Comparison of ENCODE assay signal across 26 cellular contexts in the genomic region with DNA sequence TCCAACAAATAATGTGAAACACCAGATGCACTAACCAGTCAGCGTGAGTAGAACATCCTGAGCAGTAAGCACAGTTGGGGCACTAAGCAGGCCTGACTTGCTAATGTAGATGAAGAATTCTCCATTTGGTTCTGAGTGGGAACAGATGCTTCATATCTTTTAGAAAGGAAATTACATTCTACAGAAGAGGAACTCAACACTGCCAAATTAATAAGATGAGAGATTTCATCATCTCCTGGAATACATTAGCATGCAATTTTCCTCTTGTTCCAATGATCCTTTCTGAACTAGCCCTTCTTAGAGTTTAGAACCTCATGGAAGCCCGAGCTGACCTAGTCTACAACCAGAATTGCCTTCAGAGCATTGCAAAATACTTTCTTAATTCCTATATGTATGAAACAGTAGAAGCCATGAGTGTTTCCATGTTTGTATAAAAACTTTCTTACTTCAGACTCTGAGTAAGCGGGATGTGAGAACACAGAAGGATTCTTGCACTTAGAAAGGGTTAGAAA. TPM values are rescaled to one million over a fixed set of nuclear protein-coding genes. Genes with fewer than 3 reads are reported as not detected.
DNase-seq lines count a peak whose midpoint lies in the region; ATAC-seq and TF ChIP-seq lines count a peak whose summit lies in the region.
"Had no signal": no experiment of that assay in that cellular context is flagged by ENCODE, and none has a peak within 500 bp of the region (broad histone marks: within the 10 kb centered on the region; RNA-seq: fewer than 3 reads in every experiment).

No MANE protein-coding gene starts in this region.

- peak; percentile 88 for ATAC-seq in Right ventricle myocardium inferior
- ATAC-seq in left cardiac atrium, result no peak
- ATAC-seq: GM12878, PC-3 had no signal

- H3K9me3 ChIP-seq in SK-N-MC (ENCODE audit: low read depth, low read length) (no peaks in the 10 kb centered on the region), smooth muscle cell (replicated peaks; ENCODE audit: low read depth) (no peaks in the 10 kb centered on the region)
- H3K9me3 ChIP-seq: adrenal gland had no signal

- TF ChIP-seq CTCF in fibroblast of pulmonary artery (IDR thresholded peaks at IDR 0.05; ENCODE audit: low read length, missing control alignments) (no peak), smooth muscle cell (IDR thresholded peaks at IDR 0.05; ENCODE audit: borderline replicate concordance, insufficient read depth, poor library complexity, severe bottlenecking) (no peak)

- H3K79me2 ChIP-seq in smooth muscle cell (ENCODE audit: low read depth), result peaks cover 100% of the 10 kb centered on the region

- peak overlapping the region; percentile 56 for H3K4me3 ChIP-seq in SK-N-MC
- H3K4me3 ChIP-seq in fibroblast of pulmonary artery (replicated peaks; ENCODE audit: low read depth, low read length), result no peak overlapping the region
- H3K4me3 ChIP-seq in smooth muscle cell, result no peak overlapping the region
- H3K4me3 ChIP-seq: adrenal gland, GM12878, lung had no signal

- DNase-seq in Right ventricle myocardium inferior (ENCODE audit: missing footprints), result no peak
- DNase-seq in left cardiac atrium, result no peak
- peak; percentile 97 for DNase-seq in SK-N-MC (ENCODE audit: low read depth, low spot score)
- peak; percentile 74 for DNase-seq in fibroblast of pulmonary artery (ENCODE audit: low read depth)
- no peak for DNase-seq in smooth muscle cell (lab: John Stamatoyannopoulos, UW; ENCODE audit: unreplicated experiment)
- DNase-seq in NCI-H2081 (lab: John Stamatoyannopoulos, UW), result no peak
- DNase-seq in NCI-H2227 treated with DMSO at 0.1 percent for 48 hours (lab: John Stamatoyannopoulos, UW), result no peak
- DNase-seq in T-helper 2 cell, result no peak
- DNase-seq: activated CD4-positive, alpha-beta memory T cell treated with anti-CD3 and anti-CD28 coated beads, Interleukin-2, amount 10 ng/mL, durations not matched to agents 7 days and 5 days; activated CD4-positive, CD25-positive, alpha-beta regulatory T cell; activated gamma-delta T cell; activated T-cell treated with anti-CD3 and anti-CD28 coated beads for 4 hours; adrenal gland; caudate nucleus; GF-D8; head of caudate nucleus; naive B cell; NCI-H1930; NCI-H345; occipital lobe; PC-3; retina; stimulated activated CD4-positive, alpha-beta T cell treated with anti-CD3 and anti-CD28 coated beads, Interleukin-15, amount 100 ng/mL, for 24 hours had no signal

- intact Hi-C loops in Right ventricle myocardium inferior (cut with DNase I) (no loop called here), left cardiac atrium (cut with DNase I) (no loop called here)

- peak overlapping the region; percentile 61 for H3K4me2 ChIP-seq in smooth muscle cell

- peaks cover 7% of the 10 kb centered on the region for H3F3A ChIP-seq in smooth muscle cell (ENCODE audit: low read depth)

- H3K9ac ChIP-seq in SK-N-MC (ENCODE audit: insufficient read length) (peak overlapping the region; percentile 68), smooth muscle cell (ENCODE audit: low read depth) (no peak overlapping the region)

- peaks cover 11% of the 10 kb centered on the region for H3K4me1 ChIP-seq in smooth muscle cell (ENCODE audit: low read depth)
- H3K4me1 ChIP-seq: adrenal gland had no signal

- 75% methylated on average over 3 of the region's 3 CpGs for WGBS in smooth muscle cell (ENCODE audit: low lambda C conversion rate)

- no peaks in the 10 kb centered on the region for H3K27me3 ChIP-seq in smooth muscle cell (ENCODE audit: low read depth)
- H3K27me3 ChIP-seq: adrenal gland had no signal

- H3K36me3 ChIP-seq in SK-N-MC (ENCODE audit: insufficient read depth, low read length) (no peaks in the 10 kb centered on the region), smooth muscle cell (ENCODE audit: low read depth) (no peaks in the 10 kb centered on the region)
- H3K36me3 ChIP-seq: adrenal gland had no signal

- H3K27ac ChIP-seq in SK-N-MC (peak overlapping the region; percentile 97), smooth muscle cell (ENCODE audit: low read depth) (peak overlapping the region; percentile 46)
- H3K27ac ChIP-seq: adrenal gland had no signal

- H2AFZ ChIP-seq in smooth muscle cell (ENCODE audit: low read depth), result no peak overlapping the region

- peaks cover 72% of the 10 kb centered on the region for H4K20me1 ChIP-seq in smooth muscle cell (ENCODE audit: low read depth)

RNA-seq across cellular contexts. Expression of gene COL5A2, which starts 34.8 kb away (rescaled TPM):
- total RNA-seq in Right ventricle myocardium inferior (10.5 TPM), left cardiac atrium (10 to 100 TPM; 21.0 to 29.9 TPM), smooth muscle cell (697 and 944 TPM in 2 replicates)
- 295 and 364 TPM in 2 replicates for polyA plus RNA-seq in smooth muscle cell
- polyA plus RNA-seq: CD14-positive monocyte had no signal

Comparison
In these comparisons a context has a peak if more than half of its experiments do, and no peak if none do; other contexts are left out.
1. DNase-seq: peak in SK-N-MC (single experiment) and fibroblast of pulmonary artery (single experiment); none in Right ventricle myocardium inferior (single experiment), left cardiac atrium (single experiment), smooth muscle cell (single experiment), NCI-H2081 (0 of 2), NCI-H2227 treated with DMSO at 0.1 percent for 48 hours (single experiment) and T-helper 2 cell (0 of 5).
2. RNA of gene COL5A2, which starts 34.8 kb away (total RNA-seq): 697 to 944 TPM in smooth muscle cell; 21.0 to 29.9 TPM in left cardiac atrium and 10.5 TPM in Right ventricle myocardium inferior (single experiment); every median in the first group is over 10 times any median in the second.